ENCODE assay signal across 15 cellular contexts in genomic region chr6:150620244-150620643, GRCh38. TPM values are rescaled to one million over a fixed set of nuclear protein-coding genes. Genes with fewer than 3 reads are reported as not detected.
"Had no signal": no experiment of that assay in that cellular context is flagged by ENCODE, and none has a peak within 500 bp of the region (broad histone marks: within the 10 kb centered on the region; RNA-seq: fewer than 3 reads in every experiment).

No MANE protein-coding gene starts in this region.

- H3K4me3 Mint-ChIP-seq: activated naive CD8-positive, alpha-beta T cell treated with anti-CD3 and anti-CD28 coated beads for 36 hours; activated T-helper 1 cell treated with anti-CD3 and anti-CD28 coated beads, Interleukin-12 subunit alpha, Interleukin-12 subunit beta, Interleukin-2, Interleukin-4 antibody, amounts not matched to agents 30 ng/mL and 10 ng/mL and 1 ng/mL, durations not matched to agents 14 hours and 24 hours and 36 hours; stimulated activated naive CD8-positive, alpha-beta T cell treated with anti-CD3 and anti-CD28 coated beads, Interleukin-15, Interleukin-2, amounts not matched to agents 100 ng/mL and 50 ng/mL, for 24 hours had no signal

- H3K9me3 ChIP-seq: body of pancreas, pancreas, suprapubic skin, upper lobe of left lung had no signal

- H3K27ac ChIP-seq: body of pancreas, pancreas, suprapubic skin, upper lobe of left lung had no signal

- ATAC-seq: body of pancreas, pancreas had no signal

- H3K27me3 ChIP-seq: body of pancreas, pancreas, suprapubic skin, upper lobe of left lung had no signal

- H3K27ac Mint-ChIP-seq: activated naive CD8-positive, alpha-beta T cell treated with anti-CD3 and anti-CD28 coated beads for 36 hours; activated T-helper 1 cell treated with anti-CD3 and anti-CD28 coated beads, Interleukin-12 subunit alpha, Interleukin-12 subunit beta, Interleukin-2, Interleukin-4 antibody, amounts not matched to agents 30 ng/mL and 10 ng/mL and 1 ng/mL, durations not matched to agents 14 hours and 24 hours and 36 hours; stimulated activated naive CD8-positive, alpha-beta T cell treated with anti-CD3 and anti-CD28 coated beads, Interleukin-15, Interleukin-2, amounts not matched to agents 100 ng/mL and 50 ng/mL, for 24 hours had no signal

- H3K9me3 Mint-ChIP-seq: activated naive CD8-positive, alpha-beta T cell treated with anti-CD3 and anti-CD28 coated beads for 36 hours; activated T-helper 1 cell treated with anti-CD3 and anti-CD28 coated beads, Interleukin-12 subunit alpha, Interleukin-12 subunit beta, Interleukin-2, Interleukin-4 antibody, amounts not matched to agents 30 ng/mL and 10 ng/mL and 1 ng/mL, durations not matched to agents 14 hours and 24 hours and 36 hours; stimulated activated naive CD8-positive, alpha-beta T cell treated with anti-CD3 and anti-CD28 coated beads, Interleukin-15, Interleukin-2, amounts not matched to agents 100 ng/mL and 50 ng/mL, for 24 hours had no signal

- H3K36me3 Mint-ChIP-seq: activated naive CD8-positive, alpha-beta T cell treated with anti-CD3 and anti-CD28 coated beads for 36 hours had no signal

- H3K4me3 ChIP-seq: body of pancreas, pancreas, suprapubic skin, upper lobe of left lung had no signal

- H3K4me1 ChIP-seq: body of pancreas, pancreas, suprapubic skin had no signal

- H3K36me3 ChIP-seq: pancreas, suprapubic skin, upper lobe of left lung had no signal

- DNase-seq: activated CD4-positive, alpha-beta T cell treated with anti-CD3 and anti-CD28 coated beads, Interleukin-2, amount 50 U/mL, for 1 hour; activated CD4-positive, CD25-positive, alpha-beta regulatory T cell; activated naive CD8-positive, alpha-beta T cell treated with anti-CD3 and anti-CD28 coated beads for 36 hours; amygdala; body of pancreas; caudate nucleus; foreskin fibroblast; kidney glomerular epithelial cell; pancreas; stimulated activated CD4-positive, alpha-beta T cell treated with anti-CD3 and anti-CD28 coated beads, Interleukin-4, amount 100 ng/mL, for 24 hours; upper lobe of left lung had no signal

RNA-seq across cellular contexts. Expression of gene PLEKHG1, which starts 20.6 kb away (rescaled TPM):
- total RNA-seq: myocyte had no signal
